35 cellular contexts compared by ENCODE assay signal in genomic region chr14:93271111-93271510, GRCh38.
A peak's percentile ranks its signal among the peaks of the same experiment; 100 is the strongest.
DNase-seq lines count a peak whose midpoint lies in the region; ATAC-seq, FAIRE-seq and TF ChIP-seq lines count a peak whose summit lies in the region.
"Had no signal": no experiment of that assay in that cellular context is flagged by ENCODE, and none has a peak within 500 bp of the region (broad histone marks: within the 10 kb centered on the region; RNA-seq: fewer than 3 reads in every experiment).

No MANE protein-coding gene starts in this region.

- H3K27me3 ChIP-seq in endothelial cell of umbilical vein (ENCODE audit: control insufficient read depth in 2 of 2, insufficient read depth in 2 of 2, low read length in 2 of 2): no peaks in the 10 kb centered on the region
- H3K27me3 ChIP-seq: ascending aorta, cardiac muscle cell, esophagus muscularis mucosa, heart right ventricle, MG63, upper lobe of right lung had no signal

- dilution Hi-C loops in endothelial cell of umbilical vein (cut with MboI; ENCODE audit: extremely low pct_ligation_motif_present, low sequenced_read_pairs): no loop called here

- no peak for FAIRE-seq in endothelial cell of umbilical vein (lab: Jason Lieb, UNC)
- FAIRE-seq: D721Med, GM18507 had no signal

- H3K79me2 ChIP-seq in endothelial cell of umbilical vein (ENCODE audit: control insufficient read depth, insufficient read depth, low read length): peaks cover 31% of the 10 kb centered on the region

- peak overlapping the region; percentile 10 for H3K27ac Mint-ChIP-seq in activated T-cell treated with anti-CD3 and anti-CD28 coated beads, Interleukin-2, amount 50 U/mL, for 72 hours
- peak overlapping the region; percentile 77 for H3K27ac Mint-ChIP-seq in WTC11
- H3K27ac Mint-ChIP-seq: activated CD4-positive, alpha-beta T cell treated with anti-CD3 and anti-CD28 coated beads for 36 hours; activated CD8-positive, alpha-beta T cell treated with anti-CD3 and anti-CD28 coated beads for 36 hours; activated naive CD8-positive, alpha-beta T cell treated with anti-CD3 and anti-CD28 coated beads for 36 hours; effector memory CD8-positive, alpha-beta T cell had no signal

- H3K9me1 ChIP-seq in endothelial cell of umbilical vein (replicated peaks; ENCODE audit: control insufficient read depth, extremely low read depth, insufficient read depth, low read length): peaks cover 2% of the 10 kb centered on the region

- no peaks in the 10 kb centered on the region for H3K27me3 Mint-ChIP-seq in activated T-cell treated with anti-CD3 and anti-CD28 coated beads, Interleukin-2, amount 50 U/mL, for 72 hours (ENCODE audit: low read depth)
- H3K27me3 Mint-ChIP-seq in WTC11 (ENCODE audit: low read depth): no peaks in the 10 kb centered on the region
- H3K27me3 Mint-ChIP-seq: activated CD4-positive, alpha-beta T cell treated with anti-CD3 and anti-CD28 coated beads for 36 hours; activated CD8-positive, alpha-beta T cell treated with anti-CD3 and anti-CD28 coated beads for 36 hours; activated naive CD8-positive, alpha-beta T cell treated with anti-CD3 and anti-CD28 coated beads for 36 hours; effector memory CD8-positive, alpha-beta T cell; naive thymus-derived CD8-positive, alpha-beta T cell had no signal

- peaks cover 2% of the 10 kb centered on the region for H4K20me1 ChIP-seq in endothelial cell of umbilical vein (replicated peaks; ENCODE audit: control insufficient read depth, extremely low read depth, insufficient read depth, low read length)

- no peaks in the 10 kb centered on the region for H3K9me3 Mint-ChIP-seq in activated T-cell treated with anti-CD3 and anti-CD28 coated beads, Interleukin-2, amount 50 U/mL, for 72 hours
- no peaks in the 10 kb centered on the region for H3K9me3 Mint-ChIP-seq in WTC11
- H3K9me3 Mint-ChIP-seq: activated CD8-positive, alpha-beta T cell treated with anti-CD3 and anti-CD28 coated beads for 36 hours; activated naive CD8-positive, alpha-beta T cell treated with anti-CD3 and anti-CD28 coated beads for 36 hours; effector memory CD8-positive, alpha-beta T cell; naive thymus-derived CD8-positive, alpha-beta T cell had no signal

- DNase-seq in activated T-cell treated with anti-CD3 and anti-CD28 coated beads, Interleukin-2, amount 50 U/mL, for 72 hours: no peak
- DNase-seq in activated T-cell treated with anti-CD3 and anti-CD28 coated beads, Interleukin-2, amount 50 U/mL, for 1 hour: no peak
- DNase-seq in WTC11 (ENCODE audit: low spot score) (no peak), endothelial cell of umbilical vein (ENCODE audit: low read depth, low spot score) (peak; percentile 21), substantia nigra (lab: John Stamatoyannopoulos, UW) (peak in 1 of 49 donors; percentile 9), NOMO-1 (lab: John Stamatoyannopoulos, UW; ENCODE audit: unreplicated experiment in 2 of 2) (no peak)
- no peak for DNase-seq in activated CD8-positive, alpha-beta memory T cell treated with anti-CD3 and anti-CD28 coated beads for 24 hours
- DNase-seq: 8988T; activated CD4-positive, alpha-beta T cell treated with anti-CD3 and anti-CD28 coated beads for 36 hours; activated CD8-positive, alpha-beta T cell treated with anti-CD3 and anti-CD28 coated beads for 36 hours; activated effector memory CD4-positive, alpha-beta T cell treated with Interleukin-2 at 50 U/mL for 16 hours; activated naive CD8-positive, alpha-beta T cell treated with anti-CD3 and anti-CD28 coated beads for 36 hours; effector memory CD8-positive, alpha-beta T cell; foreskin fibroblast; GOT3; heart right ventricle; KBM-7; kidney glomerular epithelial cell; MG63; naive thymus-derived CD8-positive, alpha-beta T cell; NCI-H1417 treated with DMSO at 0.1 percent for 48 hours; NCI-H2081; NCI-H526; occipital lobe; stimulated activated CD4-positive, alpha-beta T cell treated with anti-CD3 and anti-CD28 coated beads, Interleukin-4, amount 100 ng/mL, for 1 hour; T-helper 2 cell; upper lobe of right lung had no signal

- intact Hi-C loops in endothelial cell of umbilical vein (cut with micrococcal nuclease): no loop called here

- POLR2A ChIA-PET in WTC11 (lab: Charles Lee): no interaction called here
- POLR2A ChIA-PET in endothelial cell of umbilical vein (lab: Charles Lee): interaction anchor here (0.6 kb wide), 1 partner anchor 1806 kb away, joined by 4 read pairs; no protein-coding TSS in a partner anchor

- H3K4me2 ChIP-seq in endothelial cell of umbilical vein (ENCODE audit: insufficient read depth, low read length): no peak overlapping the region

- TF ChIP-seq CTCF in WTC11 (IDR thresholded peaks at IDR 0.05) (no peak), endothelial cell of umbilical vein (IDR thresholded peaks at IDR 0.05; ENCODE audit: extremely low read depth in 1 of 2, insufficient read depth in 1 of 2, low read depth in 1 of 2, low read length in 2 of 2) (no peak)

- no peak overlapping the region for H3K9ac ChIP-seq in endothelial cell of umbilical vein (replicated peaks; ENCODE audit: extremely low read depth, insufficient read depth, low read length)

- no peaks in the 10 kb centered on the region for H3K36me3 Mint-ChIP-seq in activated T-cell treated with anti-CD3 and anti-CD28 coated beads, Interleukin-2, amount 50 U/mL, for 72 hours (ENCODE audit: insufficient read depth in 2 of 2)
- H3K36me3 Mint-ChIP-seq in WTC11: no peaks in the 10 kb centered on the region; the same call in 1 of the 2 replicates

- no peak overlapping the region for H2AFZ ChIP-seq in endothelial cell of umbilical vein (ENCODE audit: low read depth, low read length)

- no peak overlapping the region for H3K4me3 Mint-ChIP-seq in activated T-cell treated with anti-CD3 and anti-CD28 coated beads, Interleukin-2, amount 50 U/mL, for 72 hours
- no peak overlapping the region for H3K4me3 Mint-ChIP-seq in WTC11
- H3K4me3 Mint-ChIP-seq: activated CD4-positive, alpha-beta T cell treated with anti-CD3 and anti-CD28 coated beads for 36 hours; activated CD8-positive, alpha-beta T cell treated with anti-CD3 and anti-CD28 coated beads for 36 hours; activated naive CD8-positive, alpha-beta T cell treated with anti-CD3 and anti-CD28 coated beads for 36 hours; effector memory CD8-positive, alpha-beta T cell; naive thymus-derived CD8-positive, alpha-beta T cell had no signal

- BruUV-seq in endothelial cell of umbilical vein (replicated peaks; lab: Mats Ljungman, UMichigan): no TSS peak

- H3K4me1 ChIP-seq in endothelial cell of umbilical vein (ENCODE audit: control insufficient read depth, extremely low read depth, insufficient read depth, low read length): peaks cover 5% of the 10 kb centered on the region
- H3K4me1 ChIP-seq: ascending aorta, upper lobe of right lung had no signal

- ATAC-seq in activated T-cell treated with anti-CD3 and anti-CD28 coated beads, Interleukin-2, amount 50 U/mL, for 72 hours (replicated peaks in 1 of 2): no peak
- ATAC-seq in WTC11 (no peak), HG02763 (IDR thresholded peaks at IDR 0.05; ENCODE audit: unreplicated experiment) (no peak)
- ATAC-seq: activated CD4-positive, alpha-beta T cell treated with anti-CD3 and anti-CD28 coated beads for 36 hours; activated CD8-positive, alpha-beta T cell treated with anti-CD3 and anti-CD28 coated beads for 36 hours; effector memory CD8-positive, alpha-beta T cell; heart right ventricle; naive thymus-derived CD8-positive, alpha-beta T cell; Right ventricle myocardium inferior; upper lobe of right lung had no signal

- no peak overlapping the region for H3K4me3 ChIP-seq in endothelial cell of umbilical vein (replicated peaks in 1 of 3; ENCODE audit: insufficient read depth in 1 of 3, low read depth in 1 of 3, low read length in 3 of 3)
- H3K4me3 ChIP-seq: ascending aorta, cardiac muscle cell, coronary artery, esophagus muscularis mucosa, heart right ventricle, MG63, upper lobe of right lung had no signal

- H3K36me3 ChIP-seq in endothelial cell of umbilical vein (ENCODE audit: control insufficient read depth in 2 of 2, extremely low read depth in 1 of 2, insufficient read depth in 2 of 2, low read length in 2 of 2): no peaks in the 10 kb centered on the region
- H3K36me3 ChIP-seq: ascending aorta, cardiac muscle cell, MG63 had no signal

- peaks cover 5% of the 10 kb centered on the region for H3K4me1 Mint-ChIP-seq in activated T-cell treated with anti-CD3 and anti-CD28 coated beads, Interleukin-2, amount 50 U/mL, for 72 hours (ENCODE audit: low read depth)
- peaks cover 23% of the 10 kb centered on the region for H3K4me1 Mint-ChIP-seq in WTC11

- no peak for TF ChIP-seq POLR2A in endothelial cell of umbilical vein (IDR thresholded peaks at IDR 0.05; ENCODE audit: low read depth, low read length)

- no peaks in the 10 kb centered on the region for H3K9me3 ChIP-seq in endothelial cell of umbilical vein (replicated peaks; ENCODE audit: control insufficient read depth, insufficient read depth, low read length)
- H3K9me3 ChIP-seq: ascending aorta, esophagus muscularis mucosa, heart right ventricle, MG63, upper lobe of right lung had no signal

- no peak overlapping the region for H3K27ac ChIP-seq in endothelial cell of umbilical vein (ENCODE audit: insufficient read depth, low read depth, low read length)
- peak overlapping the region; percentile 0 for H3K27ac ChIP-seq in substantia nigra (ENCODE audit: low read depth, low read length, poor library complexity, severe bottlenecking)
- H3K27ac ChIP-seq: ascending aorta, cardiac muscle cell, coronary artery, esophagus muscularis mucosa, heart right ventricle, upper lobe of right lung had no signal

- CTCF ChIA-PET in WTC11 (lab: Charles Lee): no interaction called here
- CTCF ChIA-PET in endothelial cell of umbilical vein (lab: Charles Lee): no interaction called here

TF ChIP-seq in WTC11, 78 proteins besides CTCF, POLR2A, EP300 and RAD21 (continues in another document):
- TF ChIP-seq ZNF671 (CRISPR knock-in tag; IDR thresholded peaks at IDR 0.05): no peak
- no peak for TF ChIP-seq MYBL2 (CRISPR knock-in tag; IDR thresholded peaks at IDR 0.05)

TF ChIP-seq in endothelial cell of umbilical vein, 7 proteins besides CTCF, POLR2A, EP300 and RAD21:
- no peak for TF ChIP-seq POLR2AphosphoS5 (IDR thresholded peaks at IDR 0.05; ENCODE audit: insufficient read depth, low read depth, low read length)
- TF ChIP-seq MYC (IDR thresholded peaks at IDR 0.05; ENCODE audit: low read depth, low read length): no peak
- TF ChIP-seq EZH2 (IDR thresholded peaks at IDR 0.05; ENCODE audit: borderline replicate concordance, low read depth, low read length, severe bottlenecking): no peak
- no peak for TF ChIP-seq JUN (IDR thresholded peaks at IDR 0.05; ENCODE audit: borderline replicate concordance, insufficient read depth, insufficient read length, low read depth)
- no peak for TF ChIP-seq FOS (IDR thresholded peaks at IDR 0.05; ENCODE audit: borderline replicate concordance, insufficient read depth, low read length)
- no peak for TF ChIP-seq GATA2 (IDR thresholded peaks at IDR 0.05; ENCODE audit: insufficient read depth, insufficient read length, low read depth, low read length)
- TF ChIP-seq, protein P1, sequence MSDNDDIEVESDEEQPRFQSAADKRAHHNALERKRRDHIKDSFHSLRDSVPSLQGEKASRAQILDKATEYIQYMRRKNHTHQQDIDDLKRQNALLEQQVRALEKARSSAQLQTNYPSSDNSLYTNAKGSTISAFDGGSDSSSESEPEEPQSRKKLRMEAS (IDR thresholded peaks at IDR 0.05; ENCODE audit: insufficient read depth, insufficient read length): no peak
